In the genomic region with DNA sequence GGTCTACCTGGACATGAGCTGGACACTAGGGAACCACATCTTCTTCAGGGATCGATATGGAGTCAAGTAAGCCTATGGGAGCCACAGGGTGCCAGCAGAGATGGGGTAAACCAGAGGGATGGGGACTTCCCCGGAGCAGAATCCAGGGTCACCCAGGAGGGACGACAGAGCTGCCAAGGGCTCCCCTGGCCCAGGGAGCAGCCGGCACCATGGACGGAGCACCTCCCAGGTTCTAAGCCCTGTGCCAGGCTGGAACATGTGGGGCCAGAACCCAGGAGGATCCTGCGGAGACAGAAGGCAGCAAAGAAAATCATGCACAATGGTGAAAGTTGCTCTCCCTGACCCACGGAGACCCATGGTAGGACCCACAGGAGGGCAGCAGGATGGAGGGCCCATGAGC, we compare ENCODE assay signal across 31 cellular contexts.
"Had no signal": no experiment of that assay in that cellular context is flagged by ENCODE, and none has a peak within 500 bp of the region (broad histone marks: within the 10 kb centered on the region; RNA-seq: fewer than 3 reads in every experiment).

No MANE protein-coding gene starts in this region.

- H3K4me1 Mint-ChIP-seq: naive B cell; naive thymus-derived CD8-positive, alpha-beta T cell; nephron progenitor cell; neural crest cell; stimulated activated memory B cell treated with anti-CD40 and anti-IgM and Interleukin-4, amounts not matched to agents 10 μg/mL and 1 μg/mL and 100 μg/mL, for 72 hours had no signal

- DNase-seq: naive B cell; naive thymus-derived CD8-positive, alpha-beta T cell; nephron progenitor cell; nucleus accumbens; psoas muscle; right cardiac atrium; right lobe of liver; spleen; stimulated activated CD4-positive, alpha-beta T cell treated with anti-CD3 and anti-CD28 coated beads, Interleukin-12 subunit alpha, Interleukin-12 subunit beta, amount 100 ng/mL, for 4 hours; stimulated activated CD4-positive, alpha-beta T cell treated with anti-CD3 and anti-CD28 coated beads, Interleukin-1b, Interleukin-23, amount 100 ng/mL, for 48 hours; stimulated activated CD4-positive, alpha-beta T cell treated with anti-CD3 and anti-CD28 coated beads, Interleukin-4, amount 100 ng/mL, for 1 hour; stimulated activated CD4-positive, alpha-beta T cell treated with anti-CD3 and anti-CD28 coated beads, Interleukin-4, amount 100 ng/mL, for 4 hours; stimulated activated CD8-positive, alpha-beta memory T cell treated with anti-CD3 and anti-CD28 coated beads, Interleukin-4, amount 100 ng/mL, for 48 hours; stimulated activated naive CD4-positive, alpha-beta T cell; stimulated activated naive CD8-positive, alpha-beta T cell treated with anti-CD3 and anti-CD28 coated beads, Interleukin-15, amount 100 ng/mL, for 72 hours; stimulated activated naive CD8-positive, alpha-beta T cell treated with anti-CD3 and anti-CD28 coated beads, Interleukin-15, Interleukin-2, amounts not matched to agents 100 U/mL and 50 U/mL, for 24 hours; substantia nigra; testis; tibial artery; transverse colon; uterus had no signal

- H3K4me3 Mint-ChIP-seq: naive B cell; naive thymus-derived CD8-positive, alpha-beta T cell; natural killer cell treated with Interleukin-12 subunit alpha and Interleukin-12 subunit beta and Interleukin-15 and Interleukin-18, amount 100 ng/mL, for 72 hours; nephron progenitor cell; neural crest cell; stimulated activated memory B cell treated with anti-CD40 and anti-IgM and Interleukin-4, amounts not matched to agents 10 μg/mL and 1 μg/mL and 100 μg/mL, for 72 hours; stimulated activated naive CD8-positive, alpha-beta T cell treated with anti-CD3 and anti-CD28 coated beads, Interleukin-15, amount 100 ng/mL, for 72 hours; type B pancreatic cell had no signal

- H3K27me3 Mint-ChIP-seq: naive B cell; natural killer cell treated with Interleukin-12 subunit alpha and Interleukin-12 subunit beta and Interleukin-15 and Interleukin-18, amount 100 ng/mL, for 72 hours; progenitor cell of endocrine pancreas; stimulated activated memory B cell treated with anti-CD40 and anti-IgM and Interleukin-4, amounts not matched to agents 10 μg/mL and 1 μg/mL and 100 μg/mL, for 72 hours; stimulated activated naive CD8-positive, alpha-beta T cell treated with anti-CD3 and anti-CD28 coated beads, Interleukin-15, amount 100 ng/mL, for 72 hours; type B pancreatic cell had no signal

- H3K36me3 Mint-ChIP-seq: naive B cell; naive thymus-derived CD8-positive, alpha-beta T cell; natural killer cell treated with Interleukin-12 subunit alpha and Interleukin-12 subunit beta and Interleukin-15 and Interleukin-18, amount 100 ng/mL, for 72 hours; stimulated activated memory B cell treated with anti-CD40 and anti-IgM and Interleukin-4, amounts not matched to agents 10 μg/mL and 1 μg/mL and 100 μg/mL, for 72 hours; type B pancreatic cell had no signal

- H3K4me2 ChIP-seq: smooth muscle cell had no signal

- H3K27ac ChIP-seq: neutrophil, pancreas, psoas muscle, right lobe of liver, skin epidermis, spleen, suprapubic skin, testis, tibial artery, transverse colon, uterus had no signal

- H3K27me3 ChIP-seq: neutrophil, pancreas, right lobe of liver, spleen, suprapubic skin, testis, tibial artery, transverse colon, uterus had no signal

- FAIRE-seq: pancreas had no signal

- H3K9me3 Mint-ChIP-seq: naive thymus-derived CD8-positive, alpha-beta T cell; natural killer cell treated with Interleukin-12 subunit alpha and Interleukin-12 subunit beta and Interleukin-15 and Interleukin-18, amount 100 ng/mL, for 72 hours; neural crest cell; stimulated activated memory B cell treated with anti-CD40 and anti-IgM and Interleukin-4, amounts not matched to agents 10 μg/mL and 1 μg/mL and 100 μg/mL, for 72 hours; stimulated activated naive CD8-positive, alpha-beta T cell treated with anti-CD3 and anti-CD28 coated beads, Interleukin-15, amount 100 ng/mL, for 72 hours; type B pancreatic cell had no signal

- H3K36me3 ChIP-seq: neutrophil, pancreas, right lobe of liver, spleen, suprapubic skin, tibial artery, transverse colon, uterus had no signal

- H3K9me3 ChIP-seq: neutrophil, pancreas, psoas muscle, right lobe of liver, suprapubic skin, testis, tibial artery, transverse colon, uterus had no signal

- H3K4me1 ChIP-seq: pancreas, psoas muscle, right lobe of liver, spleen, suprapubic skin, testis, tibial artery, transverse colon, uterus had no signal

- H3K27ac Mint-ChIP-seq: naive B cell; natural killer cell treated with Interleukin-12 subunit alpha and Interleukin-12 subunit beta and Interleukin-15 and Interleukin-18, amount 100 ng/mL, for 72 hours; nephron progenitor cell; progenitor cell of endocrine pancreas; stimulated activated memory B cell treated with anti-CD40 and anti-IgM and Interleukin-4, amounts not matched to agents 10 μg/mL and 1 μg/mL and 100 μg/mL, for 72 hours; stimulated activated naive CD8-positive, alpha-beta T cell treated with anti-CD3 and anti-CD28 coated beads, Interleukin-15, amount 100 ng/mL, for 72 hours; type B pancreatic cell had no signal

- H3K4me3 ChIP-seq: pancreas, psoas muscle, right lobe of liver, skin epidermis, smooth muscle cell, spleen, suprapubic skin, testis, tibial artery, transverse colon, uterus had no signal
